8 cellular contexts compared by ENCODE assay signal in the genomic region with DNA sequence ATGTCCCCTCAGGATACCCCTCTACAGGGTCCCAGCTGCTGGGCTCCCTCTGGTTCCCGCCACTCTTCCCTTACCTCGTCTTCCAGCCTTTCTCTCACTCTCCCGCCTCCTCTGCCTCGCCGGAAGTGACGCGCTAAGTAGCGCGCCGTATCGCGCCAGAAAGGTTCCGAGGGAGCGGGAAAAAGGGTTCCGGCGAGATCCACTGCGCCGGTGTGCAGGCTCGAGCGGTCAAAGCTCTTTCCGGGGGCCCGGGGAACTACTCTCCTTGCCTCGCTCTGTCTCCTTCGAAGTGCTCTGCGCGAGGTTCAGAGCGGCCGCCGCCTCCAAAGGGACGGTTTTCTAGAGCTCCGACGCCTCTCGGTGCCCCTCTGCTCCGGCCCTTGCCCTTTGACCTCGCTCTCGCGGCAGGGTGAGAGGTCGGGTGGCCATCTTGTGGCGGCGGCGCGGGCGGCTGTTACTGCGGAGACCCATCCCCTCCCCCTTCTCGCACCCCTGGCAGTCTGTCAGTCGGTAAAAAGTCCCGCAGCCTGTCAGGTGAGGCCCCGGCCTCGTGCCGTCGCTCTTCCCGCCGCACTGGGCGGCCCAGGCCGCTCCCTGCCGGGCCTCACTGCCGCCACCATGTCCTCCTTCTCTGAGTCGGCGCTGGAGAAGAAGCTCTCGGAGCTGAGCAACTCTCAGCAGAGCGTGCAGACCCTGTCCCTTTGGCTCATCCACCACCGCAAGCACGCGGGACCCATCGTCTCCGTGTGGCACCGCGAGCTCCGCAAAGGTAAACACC. TPM values are rescaled to one million over a fixed set of nuclear protein-coding genes. Genes with fewer than 3 reads are reported as not detected.
DNase-seq lines count a peak whose midpoint lies in the region; ATAC-seq, FAIRE-seq and TF ChIP-seq lines count a peak whose summit lies in the region.

RPRD1B (plus strand) TSS at position 417 of the 778 bp plus-strand sequence; CDS start at position 619, 202 bp downstream.
TTI1 (minus strand) TSS at position 127 of the 778 bp plus-strand sequence. CDS start 19,640 bp downstream, outside the sequence.

- ATAC-seq in GM21447 (IDR thresholded peaks at IDR 0.05; ENCODE audit: unreplicated experiment) = peak; percentile 82

- intact Hi-C loops in endothelial cell of umbilical vein (cut with micrococcal nuclease) = no loop called here

- H3K27ac ChIP-seq in endothelial cell of umbilical vein (ENCODE audit: insufficient read depth, low read depth, low read length) = peak within 1 kb of the TSS; percentile 75

- POLR2A ChIA-PET in endothelial cell of umbilical vein (lab: Charles Lee) = interaction anchor here (0.6 to 0.9 kb wide), 2 partner anchors 11 to 1460 kb away, joined by 3 read pairs; partner anchors contain the start of gene TGIF2

- peaks cover 31% of the 10 kb centered on the region for H3K4me1 ChIP-seq in endothelial cell of umbilical vein (ENCODE audit: control insufficient read depth, extremely low read depth, insufficient read depth, low read length)

- TSS peak; percentile 43 for BruUV-seq in endothelial cell of umbilical vein (replicated peaks; lab: Mats Ljungman, UMichigan)

- FAIRE-seq in endothelial cell of umbilical vein (lab: Jason Lieb, UNC) = peak; percentile 94

- CTCF ChIA-PET in endothelial cell of umbilical vein (lab: Charles Lee) = interaction anchor here (0.8 to 2.0 kb wide), 8 partner anchors 10 to 418 kb away, joined by 3 to 15 read pairs (median 4); no protein-coding TSS in a partner anchor

- peak within 1 kb of the TSS; percentile 73 for H2AFZ ChIP-seq in endothelial cell of umbilical vein (ENCODE audit: low read depth, low read length)

- TF ChIP-seq CTCF in endothelial cell of umbilical vein (IDR thresholded peaks at IDR 0.05; ENCODE audit: extremely low read depth in 1 of 2, insufficient read depth in 1 of 2, low read depth in 1 of 2, low read length in 2 of 2) = no peak

- peaks cover 1 to 4% of the 10 kb centered on the region in 2 experiments for H3K36me3 ChIP-seq in endothelial cell of umbilical vein (ENCODE audit: control insufficient read depth in 2 of 2, extremely low read depth in 1 of 2, insufficient read depth in 2 of 2, low read length in 2 of 2)

- H3K9me1 ChIP-seq in endothelial cell of umbilical vein (replicated peaks; ENCODE audit: control insufficient read depth, extremely low read depth, insufficient read depth, low read length) = no peaks in the 10 kb centered on the region

- peak; percentile 78 for TF ChIP-seq POLR2A in endothelial cell of umbilical vein (IDR thresholded peaks at IDR 0.05; ENCODE audit: low read depth, low read length)

- no peaks in the 10 kb centered on the region for H3K27me3 ChIP-seq in endothelial cell of umbilical vein (ENCODE audit: control insufficient read depth in 2 of 2, insufficient read depth in 2 of 2, low read length in 2 of 2)

- H4K20me1 ChIP-seq in endothelial cell of umbilical vein (replicated peaks; ENCODE audit: control insufficient read depth, extremely low read depth, insufficient read depth, low read length) = no peaks in the 10 kb centered on the region

- no peaks in the 10 kb centered on the region for H3K9me3 ChIP-seq in endothelial cell of umbilical vein (replicated peaks; ENCODE audit: control insufficient read depth, insufficient read depth, low read length)

- peak within 1 kb of the TSS; percentile 73 for H3K4me2 ChIP-seq in endothelial cell of umbilical vein (ENCODE audit: insufficient read depth, low read length)

- H3K79me2 ChIP-seq in endothelial cell of umbilical vein (ENCODE audit: control insufficient read depth, insufficient read depth, low read length) = peaks cover 87% of the 10 kb centered on the region

- dilution Hi-C loops in endothelial cell of umbilical vein (cut with MboI; ENCODE audit: extremely low pct_ligation_motif_present, low sequenced_read_pairs) = no loop called here

- H3K9ac ChIP-seq in endothelial cell of umbilical vein (replicated peaks; ENCODE audit: extremely low read depth, insufficient read depth, low read length) = peak within 1 kb of the TSS; percentile 84

- peak; percentile 93 for DNase-seq in D341Med (ENCODE audit: low spot score)
- peak; percentile 61 for DNase-seq in HuH-7.5 (ENCODE audit: low spot score)
- DNase-seq in OCI-M1 (lab: John Stamatoyannopoulos, UW) = peak; percentile 95
- peak; percentile 88 for DNase-seq in activated T-cell treated with anti-CD3 and anti-CD28 coated beads for 24 hours (ENCODE audit: low read depth)
- DNase-seq in endothelial cell of umbilical vein (ENCODE audit: low read depth, low spot score) = peak; percentile 92
- peak; percentile 92 for DNase-seq in midbrain (lab: John Stamatoyannopoulos, UW)
- peak; percentile 83 for DNase-seq in stimulated activated CD8-positive, alpha-beta memory T cell treated with anti-CD3 and anti-CD28 coated beads, Interleukin-15, amount 100 ng/mL, for 48 hours (ENCODE audit: low read depth in 2 of 2)

- H3K4me3 ChIP-seq in endothelial cell of umbilical vein (replicated peaks in 1 of 3; ENCODE audit: insufficient read depth in 1 of 3, low read depth in 1 of 3, low read length in 3 of 3) = peak within 1 kb of the TSS; percentile 39 to 74 (median 64)

TF ChIP-seq in endothelial cell of umbilical vein, 7 proteins besides CTCF, POLR2A, EP300 and RAD21:
- TF ChIP-seq POLR2AphosphoS5 (IDR thresholded peaks at IDR 0.05; ENCODE audit: insufficient read depth, low read depth, low read length) = peak; percentile 71
- TF ChIP-seq FOS (IDR thresholded peaks at IDR 0.05; ENCODE audit: borderline replicate concordance, insufficient read depth, low read length) = no peak
TF ChIP-seq in endothelial cell of umbilical vein: peak in this region for 1.

RNA-seq across cellular contexts. Expression of gene RPRD1B, which starts in this region (rescaled TPM):
- 24.5 and 29.3 TPM in 2 replicates for total RNA-seq in endothelial cell of umbilical vein
- polyA plus RNA-seq in endothelial cell of umbilical vein = 11.0 and 13.0 TPM in 2 replicates
- polyA plus RNA-seq in endothelial cell of umbilical vein (2011; cell fraction: cytosol; rRNA removed) = 12.9 and 13.1 TPM in 2 replicates
- polyA plus RNA-seq in endothelial cell of umbilical vein (2011; cell fraction: nucleus; rRNA removed) = 26.2 and 28.8 TPM in 2 replicates
- 15.5 and 16.1 TPM in 2 replicates for polyA plus RNA-seq in endothelial cell of umbilical vein (2012)
- 24.7 and 25.7 TPM in 2 replicates for polyA minus RNA-seq in endothelial cell of umbilical vein
- 35.5 TPM for polyA minus RNA-seq in endothelial cell of umbilical vein (2011; cell fraction: cytosol; rRNA and poly(A)+ RNA removed)
- polyA minus RNA-seq in endothelial cell of umbilical vein (2011; cell fraction: nucleus; rRNA and poly(A)+ RNA removed) = 31.7 and 52.8 TPM in 2 replicates

RNA-seq across cellular contexts. Expression of gene TTI1, which starts in this region (rescaled TPM):
- 21.4 and 23.2 TPM in 2 replicates for total RNA-seq in endothelial cell of umbilical vein
- polyA plus RNA-seq in endothelial cell of umbilical vein = 13.2 and 13.5 TPM in 2 replicates
- 12.5 and 13.7 TPM in 2 replicates for polyA plus RNA-seq in endothelial cell of umbilical vein (2011; cell fraction: cytosol; rRNA removed)
- 18.0 and 19.7 TPM in 2 replicates for polyA plus RNA-seq in endothelial cell of umbilical vein (2011; cell fraction: nucleus; rRNA removed)
- 15.3 and 20.3 TPM in 2 replicates for polyA plus RNA-seq in endothelial cell of umbilical vein (2012)
- 37.5 and 40.6 TPM in 2 replicates for polyA minus RNA-seq in endothelial cell of umbilical vein
- polyA minus RNA-seq in endothelial cell of umbilical vein (2011; cell fraction: cytosol; rRNA and poly(A)+ RNA removed) = 35.0 TPM
- 25.1 and 40.8 TPM in 2 replicates for polyA minus RNA-seq in endothelial cell of umbilical vein (2011; cell fraction: nucleus; rRNA and poly(A)+ RNA removed)

Comparison
In these comparisons a context has a peak if more than half of its experiments do, and no peak if none do; other contexts are left out.
1. Peak in every context shown above with its lines: DNase-seq, ATAC-seq, H3K4me3 ChIP-seq and H3K27ac ChIP-seq.